In the genomic region with DNA sequence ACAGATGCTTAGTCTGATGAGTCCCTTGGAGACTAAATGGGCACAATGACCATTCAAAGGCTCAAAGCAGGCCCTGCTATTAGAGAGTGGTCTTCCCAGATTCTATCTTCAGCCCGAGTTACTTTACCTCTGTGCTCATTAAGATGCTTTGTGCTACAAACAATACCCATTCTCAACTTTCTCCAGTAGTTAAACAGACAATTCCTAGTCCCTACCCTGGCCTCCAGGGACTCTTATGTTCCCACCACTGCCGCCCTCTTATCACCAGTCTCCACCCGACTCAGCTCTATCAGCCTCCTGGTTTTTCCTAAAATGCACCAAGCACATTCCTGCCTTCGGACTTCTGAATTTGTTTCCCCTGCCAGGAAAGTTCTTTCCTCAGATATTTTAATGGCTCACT, we compare ENCODE assay signal across 36 cellular contexts. TPM values are rescaled to one million over a fixed set of nuclear protein-coding genes. Genes with fewer than 3 reads are reported as not detected.
"Had no signal": no experiment of that assay in that cellular context is flagged by ENCODE, and none has a peak within 500 bp of the region (broad histone marks: within the 10 kb centered on the region; RNA-seq: fewer than 3 reads in every experiment).

No MANE protein-coding gene starts in this region.

- H3K9me3 ChIP-seq: ascending aorta, esophagus muscularis mucosa, gastrocnemius medialis, heart left ventricle had no signal

- H3K9me3 Mint-ChIP-seq: activated CD4-positive, alpha-beta memory T cell treated with anti-CD3 and anti-CD28 coated beads, Interleukin-2, amount 10 ng/mL, durations not matched to agents 7 days and 5 days; activated CD4-positive, alpha-beta T cell treated with anti-CD3 and anti-CD28 coated beads, Interleukin-2, amount 10 ng/mL, durations not matched to agents 24 days and 14 days; activated naive CD4-positive, alpha-beta T cell treated with anti-CD3 and anti-CD28 coated beads, Interleukin-2, amount 10 ng/mL, durations not matched to agents 7 days and 5 days; activated naive CD4-positive, alpha-beta T cell treated with anti-CD3 and anti-CD28 coated beads, Interleukin-2, amount 50 U/mL, for 72 hours; activated naive CD8-positive, alpha-beta T cell treated with anti-CD3 and anti-CD28 coated beads, Interleukin-2, amount 10 ng/mL, durations not matched to agents 7 days and 5 days; activated T-cell treated with anti-CD3 and anti-CD28 coated beads, Interleukin-2, amount 50 U/mL, for 24 hours; central memory CD8-positive, alpha-beta T cell; effector memory CD8-positive, alpha-beta T cell; T-helper 2 cell treated with Interferon-gamma antibody and Interleukin-4, amounts not matched to agents 5 μg/mL and 100 μg/mL, for 36 hours had no signal

- H3K4me1 ChIP-seq: ascending aorta, esophagus muscularis mucosa, foreskin keratinocyte, gastrocnemius medialis, heart left ventricle had no signal

- DNase-seq: activated CD4-positive, alpha-beta memory T cell treated with anti-CD3 and anti-CD28 coated beads, Interleukin-2, amount 10 ng/mL, durations not matched to agents 7 days and 5 days; activated CD4-positive, alpha-beta T cell treated with anti-CD3 and anti-CD28 coated beads for 36 hours; activated CD4-positive, alpha-beta T cell treated with anti-CD3 and anti-CD28 coated beads, Interleukin-2, amount 10 ng/mL, durations not matched to agents 24 days and 14 days; activated CD4-positive, alpha-beta T cell treated with anti-CD3 and anti-CD28 coated beads, Interleukin-2, amount 50 U/mL, for 4 hours; activated CD4-positive, CD25-positive, alpha-beta regulatory T cell; activated CD4-positive, CD25-positive, alpha-beta regulatory T cell treated with anti-CD3 and anti-CD28 coated beads, Interleukin-2, amount 50 U/mL, for 72 hours; activated CD8-positive, alpha-beta memory T cell treated with anti-CD3 and anti-CD28 coated beads, Interleukin-2, amount 50 U/mL, for 48 hours; activated gamma-delta T cell; activated naive CD4-positive, alpha-beta T cell; activated naive CD4-positive, alpha-beta T cell treated with anti-CD3 and anti-CD28 coated beads, Interleukin-2, amount 10 ng/mL, durations not matched to agents 7 days and 5 days; activated naive CD8-positive, alpha-beta T cell treated with anti-CD3 and anti-CD28 coated beads, Interleukin-2, amount 10 ng/mL, durations not matched to agents 7 days and 5 days; activated T-cell treated with anti-CD3 and anti-CD28 coated beads for 4 hours; activated T-cell treated with anti-CD3 and anti-CD28 coated beads, Interleukin-2, amount 50 U/mL, for 24 hours; activated T-cell treated with anti-CD3 and anti-CD28 coated beads, Interleukin-2, amount 50 U/mL, for 72 hours; cortex of kidney; effector CD4-positive, alpha-beta T cell; effector memory CD8-positive, alpha-beta T cell; erythroblast; gastrocnemius medialis; glutamatergic neuron; heart left ventricle; T-helper 1 cell; T-helper 17 cell; T1000; WERI-Rb-1 had no signal

- H3K4me3 ChIP-seq: ascending aorta, esophagus muscularis mucosa, gastrocnemius medialis, heart left ventricle had no signal

- H3K4me3 Mint-ChIP-seq: activated CD4-positive, alpha-beta memory T cell treated with anti-CD3 and anti-CD28 coated beads, Interleukin-2, amount 10 ng/mL, durations not matched to agents 7 days and 5 days; activated CD4-positive, alpha-beta T cell treated with anti-CD3 and anti-CD28 coated beads for 36 hours; activated CD4-positive, alpha-beta T cell treated with anti-CD3 and anti-CD28 coated beads, Interleukin-2, amount 10 ng/mL, durations not matched to agents 24 days and 14 days; activated naive CD4-positive, alpha-beta T cell treated with anti-CD3 and anti-CD28 coated beads, Interleukin-2, amount 10 ng/mL, durations not matched to agents 7 days and 5 days; activated naive CD8-positive, alpha-beta T cell treated with anti-CD3 and anti-CD28 coated beads, Interleukin-2, amount 10 ng/mL, durations not matched to agents 7 days and 5 days; activated T-cell treated with anti-CD3 and anti-CD28 coated beads, Interleukin-2, amount 50 U/mL, for 24 hours; activated T-cell treated with anti-CD3 and anti-CD28 coated beads, Interleukin-2, amount 50 U/mL, for 72 hours; brain; central memory CD8-positive, alpha-beta T cell; effector memory CD8-positive, alpha-beta T cell; T-helper 17 cell; T-helper 2 cell treated with Interferon-gamma antibody and Interleukin-4, amounts not matched to agents 5 μg/mL and 100 μg/mL, for 36 hours had no signal

- H3K36me3 Mint-ChIP-seq: activated naive CD4-positive, alpha-beta T cell treated with anti-CD3 and anti-CD28 coated beads, Interleukin-2, amount 10 ng/mL, durations not matched to agents 7 days and 5 days; activated naive CD8-positive, alpha-beta T cell treated with anti-CD3 and anti-CD28 coated beads, Interleukin-2, amount 10 ng/mL, durations not matched to agents 7 days and 5 days; brain had no signal

- ATAC-seq: activated CD4-positive, alpha-beta T cell treated with anti-CD3 and anti-CD28 coated beads for 36 hours; activated naive CD4-positive, alpha-beta T cell treated with anti-CD3 and anti-CD28 coated beads, Interleukin-2, amount 50 U/mL, for 72 hours; activated T-cell treated with anti-CD3 and anti-CD28 coated beads, Interleukin-2, amount 50 U/mL, for 72 hours; effector memory CD8-positive, alpha-beta T cell; foreskin keratinocyte; gastrocnemius medialis; heart left ventricle; T-helper 17 cell had no signal

- H3K27me3 ChIP-seq: ascending aorta, esophagus muscularis mucosa, gastrocnemius medialis, heart left ventricle had no signal

- H3K36me3 ChIP-seq: ascending aorta, esophagus muscularis mucosa, gastrocnemius medialis, heart left ventricle, WERI-Rb-1 had no signal

- H3K27ac ChIP-seq: ascending aorta, esophagus muscularis mucosa, foreskin keratinocyte, gastrocnemius medialis, heart left ventricle, WERI-Rb-1 had no signal

- H3K4me1 Mint-ChIP-seq: activated CD4-positive, alpha-beta memory T cell treated with anti-CD3 and anti-CD28 coated beads, Interleukin-2, amount 10 ng/mL, durations not matched to agents 7 days and 5 days; activated CD4-positive, alpha-beta T cell treated with anti-CD3 and anti-CD28 coated beads for 36 hours; activated CD4-positive, alpha-beta T cell treated with anti-CD3 and anti-CD28 coated beads, Interleukin-2, amount 10 ng/mL, durations not matched to agents 24 days and 14 days; activated naive CD4-positive, alpha-beta T cell treated with anti-CD3 and anti-CD28 coated beads, Interleukin-2, amount 10 ng/mL, durations not matched to agents 7 days and 5 days; activated naive CD8-positive, alpha-beta T cell treated with anti-CD3 and anti-CD28 coated beads, Interleukin-2, amount 10 ng/mL, durations not matched to agents 7 days and 5 days; central memory CD8-positive, alpha-beta T cell; T-helper 17 cell had no signal

- H3K27ac Mint-ChIP-seq: activated CD4-positive, alpha-beta memory T cell treated with anti-CD3 and anti-CD28 coated beads, Interleukin-2, amount 10 ng/mL, durations not matched to agents 7 days and 5 days; activated CD4-positive, alpha-beta T cell treated with anti-CD3 and anti-CD28 coated beads for 36 hours; activated CD4-positive, alpha-beta T cell treated with anti-CD3 and anti-CD28 coated beads, Interleukin-2, amount 10 ng/mL, durations not matched to agents 24 days and 14 days; activated naive CD4-positive, alpha-beta T cell treated with anti-CD3 and anti-CD28 coated beads, Interleukin-2, amount 10 ng/mL, durations not matched to agents 7 days and 5 days; activated naive CD4-positive, alpha-beta T cell treated with anti-CD3 and anti-CD28 coated beads, Interleukin-2, amount 50 U/mL, for 72 hours; activated naive CD8-positive, alpha-beta T cell treated with anti-CD3 and anti-CD28 coated beads, Interleukin-2, amount 10 ng/mL, durations not matched to agents 7 days and 5 days; activated T-cell treated with anti-CD3 and anti-CD28 coated beads, Interleukin-2, amount 50 U/mL, for 24 hours; activated T-cell treated with anti-CD3 and anti-CD28 coated beads, Interleukin-2, amount 50 U/mL, for 72 hours; effector memory CD8-positive, alpha-beta T cell; T-helper 17 cell; T-helper 2 cell treated with Interferon-gamma antibody and Interleukin-4, amounts not matched to agents 5 μg/mL and 100 μg/mL, for 36 hours had no signal

RNA-seq across cellular contexts. Expression of a gene that starts 25.6 kb away (rescaled TPM):
- total RNA-seq: activated CD4-positive, alpha-beta memory T cell treated with anti-CD3 and anti-CD28 coated beads, Interleukin-2, amount 10 ng/mL, durations not matched to agents 7 days and 5 days; activated CD4-positive, alpha-beta T cell treated with anti-CD3 and anti-CD28 coated beads for 36 hours; activated CD4-positive, alpha-beta T cell treated with anti-CD3 and anti-CD28 coated beads, Interleukin-2, amount 10 ng/mL, durations not matched to agents 24 days and 14 days; activated naive CD4-positive, alpha-beta T cell treated with anti-CD3 and anti-CD28 coated beads, Interleukin-2, amount 50 U/mL, for 72 hours; activated naive CD8-positive, alpha-beta T cell treated with anti-CD3 and anti-CD28 coated beads, Interleukin-2, amount 10 ng/mL, durations not matched to agents 7 days and 5 days; activated T-cell treated with anti-CD3 and anti-CD28 coated beads, Interleukin-2, amount 50 U/mL, for 72 hours; ascending aorta; bronchial epithelial cell; cardiac septum; cerebellum; dermis blood vessel endothelial cell; esophagus muscularis mucosa; foreskin keratinocyte; gastrocnemius medialis; heart left ventricle; T-helper 17 cell had no signal
- polyA plus RNA-seq: foreskin keratinocyte, heart left ventricle had no signal
